Comparison of ENCODE assay signal across 1 cellular context in the genomic region with DNA sequence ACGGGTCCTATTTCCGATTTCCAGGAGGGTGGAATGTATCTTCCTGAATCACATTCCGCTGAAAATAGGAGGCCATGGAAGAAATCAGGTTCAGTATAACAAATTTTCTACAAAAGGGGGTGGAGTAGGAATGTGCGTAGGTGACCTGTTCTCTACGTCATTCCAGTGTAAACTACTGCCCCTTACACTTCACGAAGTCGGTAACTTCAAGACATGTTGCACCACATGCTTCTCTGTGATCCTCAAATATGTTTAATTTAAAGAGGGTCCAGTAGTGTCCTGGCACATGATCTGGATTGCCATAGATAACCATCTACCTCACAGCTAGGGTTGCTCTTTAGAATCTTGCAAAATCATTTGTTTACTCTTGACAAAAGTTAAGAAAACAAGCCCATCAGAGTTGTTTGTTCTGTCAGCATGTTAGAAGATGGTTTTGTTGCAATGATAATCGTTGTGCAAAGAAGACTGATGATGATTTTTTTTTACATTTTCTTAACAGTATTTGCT.
A peak's percentile ranks its signal among the peaks of the same experiment; 100 is the strongest.
TF ChIP-seq lines count a peak whose summit lies in the region.

No MANE protein-coding gene starts in this region.

TF ChIP-seq in HepG2, 621 proteins besides CTCF, POLR2A, EP300 and RAD21 (continued from another document and continues in another):
- TF ChIP-seq, protein P1, sequence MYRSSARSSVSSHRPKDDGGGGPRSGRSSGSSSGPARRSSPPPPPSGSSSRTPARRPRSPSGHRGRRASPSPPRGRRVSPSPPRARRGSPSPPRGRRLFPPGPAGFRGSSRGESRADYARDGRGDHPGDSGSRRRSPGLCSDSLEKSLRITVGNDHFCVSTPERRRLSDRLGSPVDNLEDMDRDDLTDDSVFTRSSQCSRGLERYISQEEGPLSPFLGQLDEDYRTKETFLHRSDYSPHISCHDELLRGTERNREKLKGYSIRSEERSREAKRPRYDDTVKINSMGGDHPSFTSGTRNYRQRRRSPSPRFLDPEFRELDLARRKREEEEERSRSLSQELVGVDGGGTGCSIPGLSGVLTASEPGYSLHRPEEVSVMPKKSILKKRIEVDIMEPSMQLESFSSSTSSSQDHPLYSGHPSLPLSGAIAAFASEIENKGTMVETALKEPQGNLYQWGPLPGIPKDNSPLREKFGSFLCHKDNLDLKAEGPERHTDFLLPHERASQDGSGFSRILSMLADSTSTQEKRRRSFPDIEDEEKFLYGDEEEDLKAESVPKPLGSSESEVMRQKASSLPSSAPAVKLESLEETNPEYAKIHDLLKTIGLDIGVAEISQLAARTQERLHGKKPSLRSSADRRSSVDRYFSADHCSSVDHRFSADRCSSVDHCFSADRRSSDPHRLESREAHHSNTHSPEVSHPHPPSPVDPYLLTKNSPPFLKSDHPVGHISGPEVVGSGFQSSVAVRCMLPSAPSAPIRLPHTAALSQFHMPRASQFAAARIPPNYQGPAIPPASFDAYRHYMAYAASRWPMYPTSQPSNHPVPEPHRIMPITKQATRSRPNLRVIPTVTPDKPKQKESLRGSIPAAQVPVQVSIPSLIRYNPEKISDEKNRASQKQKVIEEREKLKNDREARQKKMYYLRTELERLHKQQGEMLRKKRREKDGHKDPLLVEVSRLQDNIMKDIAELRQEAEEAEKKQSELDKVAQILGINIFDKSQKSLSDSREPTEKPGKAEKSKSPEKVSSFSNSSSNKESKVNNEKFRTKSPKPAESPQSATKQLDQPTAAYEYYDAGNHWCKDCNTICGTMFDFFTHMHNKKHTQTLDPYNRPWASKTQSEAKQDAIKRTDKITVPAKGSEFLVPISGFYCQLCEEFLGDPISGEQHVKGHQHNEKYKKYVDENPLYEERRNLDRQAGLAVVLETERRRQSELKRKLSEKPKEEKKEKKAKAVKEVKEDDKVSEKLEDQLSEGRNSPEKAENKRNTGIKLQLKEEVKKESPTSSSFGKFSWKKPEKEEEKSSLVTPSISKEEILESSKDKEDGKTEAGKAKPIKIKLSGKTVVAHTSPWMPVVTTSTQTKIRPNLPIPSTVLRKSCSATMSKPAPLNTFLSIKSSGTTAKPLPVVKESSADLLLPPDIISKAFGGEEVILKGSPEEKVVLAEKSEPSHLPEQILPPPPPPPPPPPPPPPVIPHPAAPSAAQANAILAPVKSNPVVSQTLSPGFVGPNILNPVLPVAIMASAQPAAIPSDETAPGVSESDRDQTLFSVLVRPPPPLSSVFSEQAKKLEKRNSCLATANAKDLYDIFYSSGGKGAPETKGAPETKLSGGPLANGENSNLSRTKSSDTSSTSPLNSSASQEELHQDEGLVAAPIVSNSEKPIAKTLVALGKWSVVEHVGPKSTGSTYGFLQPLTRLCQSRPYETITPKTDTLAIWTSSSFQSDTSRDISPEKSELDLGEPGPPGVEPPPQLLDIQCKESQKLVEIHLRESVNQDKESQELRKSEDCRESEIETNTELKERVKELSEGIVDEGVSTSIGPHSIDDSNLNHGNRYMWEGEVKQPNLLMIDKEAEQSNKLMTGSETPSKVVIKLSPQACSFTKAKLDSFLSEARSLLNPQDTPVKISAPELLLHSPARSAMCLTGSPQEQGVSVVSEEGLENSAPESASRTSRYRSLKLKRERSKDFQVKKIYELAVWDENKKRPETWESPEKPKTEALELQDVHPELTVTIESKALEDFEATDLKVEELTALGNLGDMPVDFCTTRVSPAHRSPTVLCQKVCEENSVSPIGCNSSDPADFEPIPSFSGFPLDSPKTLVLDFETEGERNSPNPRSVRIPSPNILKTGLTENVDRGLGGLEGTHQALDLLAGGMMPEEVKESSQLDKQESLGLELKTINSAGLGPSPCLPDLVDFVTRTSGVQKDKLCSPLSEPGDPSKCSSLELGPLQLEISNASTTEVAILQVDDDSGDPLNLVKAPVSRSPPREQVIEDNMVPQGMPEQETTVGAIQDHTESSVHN (CRISPR knock-in tag; IDR thresholded peaks at IDR 0.05): no peak
- TF ChIP-seq, protein P2, sequence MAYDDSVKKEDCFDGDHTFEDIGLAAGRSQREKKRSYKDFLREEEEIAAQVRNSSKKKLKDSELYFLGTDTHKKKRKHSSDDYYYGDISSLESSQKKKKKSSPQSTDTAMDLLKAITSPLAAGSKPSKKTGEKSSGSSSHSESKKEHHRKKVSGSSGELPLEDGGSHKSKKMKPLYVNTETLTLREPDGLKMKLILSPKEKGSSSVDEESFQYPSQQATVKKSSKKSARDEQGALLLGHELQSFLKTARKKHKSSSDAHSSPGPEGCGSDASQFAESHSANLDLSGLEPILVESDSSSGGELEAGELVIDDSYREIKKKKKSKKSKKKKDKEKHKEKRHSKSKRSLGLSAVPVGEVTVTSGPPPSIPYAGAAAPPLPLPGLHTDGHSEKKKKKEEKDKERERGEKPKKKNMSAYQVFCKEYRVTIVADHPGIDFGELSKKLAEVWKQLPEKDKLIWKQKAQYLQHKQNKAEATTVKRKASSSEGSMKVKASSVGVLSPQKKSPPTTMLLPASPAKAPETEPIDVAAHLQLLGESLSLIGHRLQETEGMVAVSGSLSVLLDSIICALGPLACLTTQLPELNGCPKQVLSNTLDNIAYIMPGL (CRISPR knock-in tag; IDR thresholded peaks at IDR 0.05; ENCODE audit: borderline replicate concordance in 1 of 2, low read depth in 1 of 2): peak; percentile 22 to 31; a peak in 1 of 4 replicates
- TF ChIP-seq REXO4 (CRISPR knock-in tag; IDR thresholded peaks at IDR 0.05; ENCODE audit: borderline replicate concordance): no peak
- TF ChIP-seq, protein P3, sequence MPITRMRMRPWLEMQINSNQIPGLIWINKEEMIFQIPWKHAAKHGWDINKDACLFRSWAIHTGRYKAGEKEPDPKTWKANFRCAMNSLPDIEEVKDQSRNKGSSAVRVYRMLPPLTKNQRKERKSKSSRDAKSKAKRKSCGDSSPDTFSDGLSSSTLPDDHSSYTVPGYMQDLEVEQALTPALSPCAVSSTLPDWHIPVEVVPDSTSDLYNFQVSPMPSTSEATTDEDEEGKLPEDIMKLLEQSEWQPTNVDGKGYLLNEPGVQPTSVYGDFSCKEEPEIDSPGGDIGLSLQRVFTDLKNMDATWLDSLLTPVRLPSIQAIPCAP (CRISPR knock-in tag; IDR thresholded peaks at IDR 0.05; ENCODE audit: low read depth): no peak
- no peak for TF ChIP-seq GPN1 (CRISPR knock-in tag; IDR thresholded peaks at IDR 0.05; ENCODE audit: borderline replicate concordance)
- TF ChIP-seq, protein P4, sequence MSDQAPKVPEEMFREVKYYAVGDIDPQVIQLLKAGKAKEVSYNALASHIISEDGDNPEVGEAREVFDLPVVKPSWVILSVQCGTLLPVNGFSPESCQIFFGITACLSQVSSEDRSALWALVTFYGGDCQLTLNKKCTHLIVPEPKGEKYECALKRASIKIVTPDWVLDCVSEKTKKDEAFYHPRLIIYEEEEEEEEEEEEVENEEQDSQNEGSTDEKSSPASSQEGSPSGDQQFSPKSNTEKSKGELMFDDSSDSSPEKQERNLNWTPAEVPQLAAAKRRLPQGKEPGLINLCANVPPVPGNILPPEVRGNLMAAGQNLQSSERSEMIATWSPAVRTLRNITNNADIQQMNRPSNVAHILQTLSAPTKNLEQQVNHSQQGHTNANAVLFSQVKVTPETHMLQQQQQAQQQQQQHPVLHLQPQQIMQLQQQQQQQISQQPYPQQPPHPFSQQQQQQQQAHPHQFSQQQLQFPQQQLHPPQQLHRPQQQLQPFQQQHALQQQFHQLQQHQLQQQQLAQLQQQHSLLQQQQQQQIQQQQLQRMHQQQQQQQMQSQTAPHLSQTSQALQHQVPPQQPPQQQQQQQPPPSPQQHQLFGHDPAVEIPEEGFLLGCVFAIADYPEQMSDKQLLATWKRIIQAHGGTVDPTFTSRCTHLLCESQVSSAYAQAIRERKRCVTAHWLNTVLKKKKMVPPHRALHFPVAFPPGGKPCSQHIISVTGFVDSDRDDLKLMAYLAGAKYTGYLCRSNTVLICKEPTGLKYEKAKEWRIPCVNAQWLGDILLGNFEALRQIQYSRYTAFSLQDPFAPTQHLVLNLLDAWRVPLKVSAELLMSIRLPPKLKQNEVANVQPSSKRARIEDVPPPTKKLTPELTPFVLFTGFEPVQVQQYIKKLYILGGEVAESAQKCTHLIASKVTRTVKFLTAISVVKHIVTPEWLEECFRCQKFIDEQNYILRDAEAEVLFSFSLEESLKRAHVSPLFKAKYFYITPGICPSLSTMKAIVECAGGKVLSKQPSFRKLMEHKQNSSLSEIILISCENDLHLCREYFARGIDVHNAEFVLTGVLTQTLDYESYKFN (CRISPR knock-in tag; conservative IDR thresholded peaks at IDR 0.05): peak; percentile 98
- no peak; the same call in 1 of the 2 replicates for TF ChIP-seq SNAPC2 (CRISPR knock-in tag; IDR thresholded peaks at IDR 0.05)
- TF ChIP-seq NCOR1 (IDR thresholded peaks at IDR 0.05; ENCODE audit: borderline replicate concordance, low read length): peak; percentile 88; the same call in 1 of the 2 replicates
- peak; percentile 76; the same call in 1 of the 2 replicates for TF ChIP-seq CCDC6 (CRISPR knock-in tag; IDR thresholded peaks at IDR 0.05)
- TF ChIP-seq MED1 (CRISPR knock-in tag; IDR thresholded peaks at IDR 0.05): peak; percentile 89
- TF ChIP-seq NAIF1 (CRISPR knock-in tag; IDR thresholded peaks at IDR 0.05; ENCODE audit: borderline replicate concordance): no peak; the same call in 1 of the 2 replicates
- TF ChIP-seq ZNF616 (CRISPR knock-in tag; IDR thresholded peaks at IDR 0.05; ENCODE audit: low read depth): no peak
- peak; percentile 26; the same call in 1 of the 2 replicates for TF ChIP-seq ZNF782 (CRISPR knock-in tag; IDR thresholded peaks at IDR 0.05; ENCODE audit: borderline replicate concordance)
- TF ChIP-seq SOX5 (CRISPR knock-in tag; IDR thresholded peaks at IDR 0.05; ENCODE audit: borderline replicate concordance): peak; percentile 95
- TF ChIP-seq MYC (CRISPR knock-in tag; IDR thresholded peaks at IDR 0.05; ENCODE audit: borderline replicate concordance): no peak
- TF ChIP-seq, protein P5, sequence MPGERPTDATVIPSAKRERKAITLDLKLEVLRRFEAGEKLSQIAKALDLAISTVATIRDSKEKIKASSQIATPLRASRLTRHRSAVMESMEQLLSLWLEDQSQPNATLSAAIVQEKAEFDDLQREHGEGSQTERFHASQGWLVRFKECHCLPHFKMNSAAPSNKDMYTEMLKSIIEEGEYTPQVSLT (CRISPR knock-in tag; IDR thresholded peaks at IDR 0.05; ENCODE audit: borderline replicate concordance, low read depth): no peak
- peak; percentile 85; the same call in 1 of the 2 replicates for TF ChIP-seq ZNF33B (CRISPR knock-in tag; IDR thresholded peaks at IDR 0.05)
- no peak for TF ChIP-seq CCAR2 (optimal IDR thresholded peaks at IDR 0.05; ENCODE audit: low read depth, low read length)
- TF ChIP-seq NFIC (IDR thresholded peaks at IDR 0.05; ENCODE audit: low read length): peak; percentile 98
- TF ChIP-seq ZNF253 (CRISPR knock-in tag; IDR thresholded peaks at IDR 0.05; ENCODE audit: borderline replicate concordance): no peak
- TF ChIP-seq, protein P6, sequence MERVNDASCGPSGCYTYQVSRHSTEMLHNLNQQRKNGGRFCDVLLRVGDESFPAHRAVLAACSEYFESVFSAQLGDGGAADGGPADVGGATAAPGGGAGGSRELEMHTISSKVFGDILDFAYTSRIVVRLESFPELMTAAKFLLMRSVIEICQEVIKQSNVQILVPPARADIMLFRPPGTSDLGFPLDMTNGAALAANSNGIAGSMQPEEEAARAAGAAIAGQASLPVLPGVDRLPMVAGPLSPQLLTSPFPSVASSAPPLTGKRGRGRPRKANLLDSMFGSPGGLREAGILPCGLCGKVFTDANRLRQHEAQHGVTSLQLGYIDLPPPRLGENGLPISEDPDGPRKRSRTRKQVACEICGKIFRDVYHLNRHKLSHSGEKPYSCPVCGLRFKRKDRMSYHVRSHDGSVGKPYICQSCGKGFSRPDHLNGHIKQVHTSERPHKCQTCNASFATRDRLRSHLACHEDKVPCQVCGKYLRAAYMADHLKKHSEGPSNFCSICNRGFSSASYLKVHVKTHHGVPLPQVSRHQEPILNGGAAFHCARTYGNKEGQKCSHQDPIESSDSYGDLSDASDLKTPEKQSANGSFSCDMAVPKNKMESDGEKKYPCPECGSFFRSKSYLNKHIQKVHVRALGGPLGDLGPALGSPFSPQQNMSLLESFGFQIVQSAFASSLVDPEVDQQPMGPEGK (CRISPR knock-in tag; IDR thresholded peaks at IDR 0.05): peak; percentile 70; the same call in 1 of the 2 replicates
- no peak for TF ChIP-seq TSC22D2 (CRISPR knock-in tag; IDR thresholded peaks at IDR 0.05; ENCODE audit: borderline replicate concordance)
- TF ChIP-seq, protein P7, sequence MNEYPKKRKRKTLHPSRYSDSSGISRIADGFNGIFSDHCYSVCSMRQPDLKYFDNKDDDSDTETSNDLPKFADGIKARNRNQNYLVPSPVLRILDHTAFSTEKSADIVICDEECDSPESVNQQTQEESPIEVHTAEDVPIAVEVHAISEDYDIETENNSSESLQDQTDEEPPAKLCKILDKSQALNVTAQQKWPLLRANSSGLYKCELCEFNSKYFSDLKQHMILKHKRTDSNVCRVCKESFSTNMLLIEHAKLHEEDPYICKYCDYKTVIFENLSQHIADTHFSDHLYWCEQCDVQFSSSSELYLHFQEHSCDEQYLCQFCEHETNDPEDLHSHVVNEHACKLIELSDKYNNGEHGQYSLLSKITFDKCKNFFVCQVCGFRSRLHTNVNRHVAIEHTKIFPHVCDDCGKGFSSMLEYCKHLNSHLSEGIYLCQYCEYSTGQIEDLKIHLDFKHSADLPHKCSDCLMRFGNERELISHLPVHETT (CRISPR knock-in tag; conservative IDR thresholded peaks at IDR 0.05): 0 out of 2 replicates have a peak, but pooled peaks have one; percentile 63
- no peak for TF ChIP-seq ZNF180 (CRISPR knock-in tag; IDR thresholded peaks at IDR 0.05; ENCODE audit: borderline replicate concordance, low read depth)
- no peak for TF ChIP-seq ZNF329 (CRISPR knock-in tag; IDR thresholded peaks at IDR 0.05; ENCODE audit: low read depth)
- peak; percentile 70; the same call in 1 of the 2 replicates for TF ChIP-seq ZFP36L1 (CRISPR knock-in tag; IDR thresholded peaks at IDR 0.05)
- peak; percentile 72; the same call in 1 of the 2 replicates for TF ChIP-seq MIER2 (CRISPR knock-in tag; IDR thresholded peaks at IDR 0.05)
